8 cellular contexts compared by ENCODE assay signal in genomic region chr6:141463237-141463977, GRCh38.
DNase-seq lines count a peak whose midpoint lies in the region; ATAC-seq and TF ChIP-seq lines count a peak whose summit lies in the region.

No MANE protein-coding gene starts in this region.

- WGBS in testis, 2 donors: 57 to 61% methylated on average over 8 of the region's 8 CpGs

- peak overlapping the region; percentile 77 for H3K4me3 ChIP-seq in adipocyte (ENCODE audit: low read length)
- no peak overlapping the region for H3K4me3 ChIP-seq in testis

- ATAC-seq in activated CD4-positive, CD25-positive, alpha-beta regulatory T cell treated with anti-CD3 and anti-CD28 coated beads, Interleukin-2, amount 50 U/mL, for 24 hours: peak; percentile 35 to 48
- peak; percentile 67 for ATAC-seq in HG03060 (IDR thresholded peaks at IDR 0.05; ENCODE audit: low read depth, unreplicated experiment)

- no peak overlapping the region for H3K27ac ChIP-seq in testis

- intact Hi-C loops in testis (cut with DNase I; ENCODE audit: low total_unique reads): no loop called here

- H3K9ac ChIP-seq in adipocyte (ENCODE audit: low read length): peak overlapping the region; percentile 87

- H3K27me3 ChIP-seq in adipocyte (replicated peaks; ENCODE audit: control insufficient read depth, insufficient read depth, low read length): no peaks in the 10 kb centered on the region
- H3K27me3 ChIP-seq in testis: no peaks in the 10 kb centered on the region

- TF ChIP-seq CTCF in testis (IDR thresholded peaks at IDR 0.05): no peak

- DNase-seq in activated CD4-positive, CD25-positive, alpha-beta regulatory T cell (lab: John Stamatoyannopoulos, UW): no peak
- peak; percentile 61 for DNase-seq in adipocyte (ENCODE audit: low read depth)
- peak; percentile 21 for DNase-seq in testis
- no peak for DNase-seq in mesenteric fat pad (ENCODE audit: low spot score)
- no peak for DNase-seq in amniotic stem cell (lab: John Stamatoyannopoulos, UW)
- no peak for DNase-seq in activated CD4-positive, alpha-beta T cell treated with anti-CD3 and anti-CD28 coated beads for 48 hours

- H3K4me1 ChIP-seq in adipocyte (ENCODE audit: control insufficient read depth, insufficient read depth, low read length) (peaks cover 46% of the 10 kb centered on the region), testis (no peaks in the 10 kb centered on the region)

- H3K9me3 ChIP-seq in adipocyte (ENCODE audit: control insufficient read depth, low read length): no peaks in the 10 kb centered on the region
- H3K9me3 ChIP-seq in testis: no peaks in the 10 kb centered on the region

- no peaks in the 10 kb centered on the region for H3K36me3 ChIP-seq in adipocyte (ENCODE audit: control insufficient read depth, insufficient read depth, low read length, severe bottlenecking)
- H3K36me3 ChIP-seq in testis (ENCODE audit: low read depth, missing control alignments): no peaks in the 10 kb centered on the region

- TF ChIP-seq POLR2A in testis (IDR thresholded peaks at IDR 0.05): no peak

Comparison
In these comparisons a context has a peak if more than half of its experiments do, and no peak if none do; other contexts are left out.
1. DNase-seq: peak in adipocyte (single experiment) and testis (single experiment); none in activated CD4-positive, CD25-positive, alpha-beta regulatory T cell (0 of 4), mesenteric fat pad (single experiment), amniotic stem cell (single experiment) and activated CD4-positive, alpha-beta T cell treated with anti-CD3 and anti-CD28 coated beads for 48 hours (single experiment).